Comparison of ENCODE assay signal across 14 cellular contexts in the genomic region with DNA sequence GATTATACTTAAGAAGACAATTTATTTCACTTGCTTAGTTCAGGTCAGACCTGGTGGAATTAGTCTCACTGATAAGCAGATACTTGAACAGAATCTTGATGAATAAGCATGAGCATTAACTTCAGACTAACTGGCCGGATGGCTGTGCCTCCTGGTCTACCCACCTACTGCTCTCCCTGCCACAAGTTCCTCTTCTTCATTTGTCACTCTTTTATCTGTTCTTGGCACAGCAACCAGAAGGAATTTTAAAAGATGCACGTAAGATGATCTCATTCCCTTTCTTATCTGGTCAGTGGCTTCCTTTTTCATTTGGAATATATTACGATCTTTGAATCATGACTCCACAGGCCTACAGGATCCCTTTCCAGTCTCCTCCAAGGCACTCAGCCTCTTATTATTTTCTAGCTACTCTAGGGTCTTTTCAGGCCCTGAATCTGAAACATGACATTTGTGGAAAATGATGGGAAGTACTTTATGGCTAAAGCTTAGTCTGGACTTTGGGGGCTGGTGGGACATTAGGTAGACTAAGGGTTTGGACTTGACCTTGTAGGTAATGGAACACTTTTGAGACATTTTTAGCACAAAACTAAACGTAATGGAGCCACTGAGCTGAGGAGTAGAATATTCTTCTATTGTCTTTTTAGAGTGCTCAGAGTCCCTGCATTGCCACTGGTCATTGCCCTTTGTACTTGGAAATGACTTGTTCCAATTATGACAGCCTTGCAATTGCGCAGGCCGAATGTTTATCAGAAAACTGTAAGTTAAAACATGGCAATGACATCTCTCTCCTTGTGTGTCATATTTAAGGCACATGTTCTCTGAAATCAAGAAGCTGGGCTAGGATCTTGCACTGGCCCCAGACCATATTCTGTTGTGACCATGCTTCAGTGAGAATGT. TPM values are rescaled to one million over a fixed set of nuclear protein-coding genes. Genes with fewer than 3 reads are reported as not detected.
"Had no signal": no experiment of that assay in that cellular context is flagged by ENCODE, and none has a peak within 500 bp of the region (broad histone marks: within the 10 kb centered on the region; RNA-seq: fewer than 3 reads in every experiment).

No MANE protein-coding gene starts in this region.

- H3K36me3 ChIP-seq: stomach, thoracic aorta had no signal

- H3K27ac ChIP-seq: stomach, thoracic aorta had no signal

- ATAC-seq: activated CD4-positive, CD25-positive, alpha-beta regulatory T cell treated with anti-CD3 and anti-CD28 coated beads, Interleukin-2, amount 50 U/mL, for 24 hours; activated naive CD4-positive, alpha-beta T cell treated with anti-CD3 and anti-CD28 coated beads, Interleukin-2, amount 50 U/mL, for 72 hours; activated T-cell treated with anti-CD3 and anti-CD28 coated beads, Interleukin-2, amount 50 U/mL, for 4 hours had no signal

- H3K4me3 ChIP-seq: stomach, thoracic aorta had no signal

- H3K27me3 ChIP-seq: stomach had no signal

- H3K36me3 Mint-ChIP-seq: activated naive CD4-positive, alpha-beta T cell treated with anti-CD3 and anti-CD28 coated beads, Interleukin-2, amount 50 U/mL, for 72 hours; immature natural killer cell had no signal

- DNase-seq: activated CD4-positive, alpha-beta T cell treated with anti-CD3 and anti-CD28 coated beads, Interleukin-2, amount 50 U/mL, for 4 hours; activated effector memory CD4-positive, alpha-beta T cell treated with anti-CD3 and anti-CD28 coated beads, Interleukin-2, amount 50 U/mL, for 16 hours; activated T-cell treated with anti-CD3 and anti-CD28 coated beads, Interleukin-2, amount 50 U/mL, for 4 hours; dermis blood vessel endothelial cell; glutamatergic neuron; immature natural killer cell; mammary epithelial cell; stimulated activated CD4-positive, alpha-beta T cell treated with anti-CD3 and anti-CD28 coated beads, Interleukin-4, amount 100 ng/mL, for 4 hours; stomach had no signal

- H3K9me3 Mint-ChIP-seq: activated naive CD4-positive, alpha-beta T cell treated with anti-CD3 and anti-CD28 coated beads, Interleukin-2, amount 50 U/mL, for 72 hours; activated T-cell treated with anti-CD3 and anti-CD28 coated beads, Interleukin-2, amount 50 U/mL, for 4 hours; neural crest cell had no signal

- FAIRE-seq: TTC549 had no signal

- H3K4me1 Mint-ChIP-seq: immature natural killer cell had no signal

- H3K4me3 Mint-ChIP-seq: activated T-cell treated with anti-CD3 and anti-CD28 coated beads, Interleukin-2, amount 50 U/mL, for 4 hours; immature natural killer cell; neural crest cell had no signal

- H3K27ac Mint-ChIP-seq: immature natural killer cell had no signal

RNA-seq across cellular contexts. Expression of a gene that starts 16.0 kb away (rescaled TPM):
- polyA plus RNA-seq: immature natural killer cell had no signal
